Comparison of ENCODE assay signal across 23 cellular contexts in the genomic region with DNA sequence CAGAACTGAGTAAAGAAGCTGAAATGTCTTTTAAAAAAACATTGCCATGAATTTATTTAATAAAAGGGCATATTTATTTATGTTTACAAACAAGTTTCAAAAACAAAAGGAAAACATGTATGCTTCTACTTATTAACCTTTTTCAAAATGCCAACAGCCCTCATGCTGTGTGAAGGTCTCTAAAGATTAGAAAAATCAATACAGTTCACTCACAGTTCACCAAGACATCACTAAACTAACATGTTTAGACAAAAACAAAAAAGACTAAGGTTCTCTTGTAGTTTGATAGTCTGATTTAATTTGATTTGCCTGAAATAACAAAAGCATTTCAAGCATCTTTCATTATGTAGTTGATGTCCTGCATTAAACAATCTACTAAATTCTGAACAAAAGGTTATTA.
"Had no signal": no experiment of that assay in that cellular context is flagged by ENCODE, and none has a peak within 500 bp of the region (broad histone marks: within the 10 kb centered on the region; RNA-seq: fewer than 3 reads in every experiment).

No MANE protein-coding gene starts in this region.

- H3K27ac ChIP-seq: SJCRH30, SK-N-MC had no signal

- FAIRE-seq: bronchial epithelial cell had no signal

- H3K27me3 ChIP-seq: MG63, SJCRH30 had no signal

- H3K9me3 ChIP-seq: MG63, SJCRH30 had no signal

- H3K4me1 ChIP-seq: SJCRH30 had no signal

- ATAC-seq: activated CD8-positive, alpha-beta T cell treated with anti-CD3 and anti-CD28 coated beads, Interleukin-2, amount 10 ng/mL, durations not matched to agents 7 days and 5 days; activated naive CD8-positive, alpha-beta T cell treated with anti-CD3 and anti-CD28 coated beads, Interleukin-2, amount 50 U/mL, for 24 hours; Panc1 had no signal

- DNase-seq: activated CD4-positive, alpha-beta T cell treated with anti-CD3 and anti-CD28 coated beads, Interleukin-2, amount 10 ng/mL, durations not matched to agents 24 days and 14 days; activated CD4-positive, alpha-beta T cell treated with anti-CD3 and anti-CD28 coated beads, Interleukin-2, amount 50 U/mL, for 48 hours; activated CD8-positive, alpha-beta T cell treated with anti-CD3 and anti-CD28 coated beads, Interleukin-2, amount 10 ng/mL, durations not matched to agents 7 days and 5 days; activated gamma-delta T cell treated with Interleukin-2 at 50 U/mL for 16 hours; activated naive CD4-positive, alpha-beta T cell treated with anti-CD3 and anti-CD28 coated beads, Interleukin-2, amount 10 ng/mL, durations not matched to agents 7 days and 5 days; activated naive CD8-positive, alpha-beta T cell treated with anti-CD3 and anti-CD28 coated beads, Interleukin-2, amount 50 U/mL, for 24 hours; activated T-cell treated with anti-CD3 and anti-CD28 coated beads, Interleukin-2, amount 50 U/mL, for 24 hours; anterior cingulate cortex; caudate nucleus; Kasumi-1; MG63; NCI-H1048; NCI-H1105 treated with DMSO at 0.1 percent for 48 hours; NCI-H1436; NCI-H1694; NCI-H2029; NCI-H345; NCI-H524 treated with DMSO at 0.1 percent for 48 hours; SHP77; SJCRH30 had no signal

- H3K4me3 ChIP-seq: MG63, SJCRH30, SK-N-MC had no signal
